Comparison of ENCODE assay signal across 8 cellular contexts in the genomic region with DNA sequence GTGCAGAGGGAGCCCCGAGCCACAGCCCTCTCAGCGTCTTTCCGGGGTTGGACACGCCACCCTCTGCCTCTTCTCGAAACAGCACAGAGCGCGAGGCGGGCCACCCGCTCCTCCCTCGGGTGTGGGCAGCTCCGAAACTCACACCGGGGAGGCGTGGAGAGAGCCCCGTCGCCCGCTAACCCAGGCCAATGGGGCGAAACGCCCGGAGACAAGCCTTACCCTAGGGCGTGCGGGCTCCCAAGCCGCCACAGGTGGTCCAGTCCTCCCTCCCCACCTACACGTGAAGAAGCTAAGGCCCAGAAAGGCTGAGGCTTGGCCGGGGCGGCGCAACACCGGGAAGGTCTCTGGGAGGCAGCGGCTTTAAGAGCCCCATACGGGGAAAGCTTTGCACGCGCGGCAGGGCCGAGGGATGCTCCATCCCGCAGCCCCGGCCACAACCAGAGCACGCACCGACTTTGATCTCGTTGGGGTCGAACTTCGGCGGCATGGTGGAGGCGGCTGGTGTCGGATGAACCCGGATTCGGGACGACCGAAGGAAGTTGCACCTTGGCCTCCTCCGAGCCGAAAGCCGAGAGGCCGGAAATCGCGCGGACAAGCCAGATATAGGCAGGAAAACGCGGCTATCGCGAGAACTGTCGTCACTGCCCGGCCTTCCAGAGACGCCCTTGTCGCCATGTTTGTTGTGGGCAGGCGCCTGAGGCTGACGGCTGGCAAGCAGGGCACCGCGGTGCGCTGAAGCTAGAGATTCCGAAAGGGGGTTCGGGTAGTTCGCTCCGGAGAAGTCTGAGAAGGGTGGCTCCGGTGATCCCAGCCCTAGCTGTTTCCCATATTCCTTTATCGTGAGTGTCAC. TPM values are rescaled to one million over a fixed set of nuclear protein-coding genes. Genes with fewer than 3 reads are reported as not detected.
DNase-seq lines count a peak whose midpoint lies in the region; ATAC-seq and TF ChIP-seq lines count a peak whose summit lies in the region.

A gene (plus strand): TSS at position 680 of the 850 bp plus-strand sequence. CDS start 3,018 bp downstream, outside the sequence.
A gene (minus strand): TSS at position 576 of the 850 bp plus-strand sequence. CDS start 89 bp downstream, at position 487.

- in situ Hi-C loops in Panc1 (cut with HindIII; ENCODE audit: low pct_unique_long_range_greater_than_20kb, low sequenced_read_pairs): no loop called here

- H3K36me3 Mint-ChIP-seq in activated T-cell treated with anti-CD3 and anti-CD28 coated beads, Interleukin-2, amount 50 U/mL, for 4 hours (ENCODE audit: insufficient read depth): peaks cover 55% of the 10 kb centered on the region

- POLR2A ChIA-PET in Panc1 (lab: Charles Lee): interaction anchor here (0.5 to 0.6 kb wide), 3 partner anchors 419 to 629 kb away, joined by 3 to 13 read pairs (median 4); no protein-coding TSS in a partner anchor

- peaks cover 9% of the 10 kb centered on the region; the same call in 1 of the 2 replicates for H4K20me1 ChIP-seq in KMS-11 (ENCODE audit: insufficient read depth)

- intact Hi-C loops in Panc1 (cut with micrococcal nuclease; ENCODE audit: unreplicated experiment): no loop called here

- H3K4me3 ChIP-seq in KMS-11 (IDR thresholded peaks at IDR 0.05; ENCODE audit: insufficient read depth, low read depth, low read length) (no peak within 1 kb of the TSS), Panc1 (ENCODE audit: low read depth in 2 of 2, low read length in 2 of 2) (peak within 1 kb of the TSS; percentile 90 to 91), esophagus (ENCODE audit: low read depth in 1 of 2, low read length in 2 of 2) (peak within 1 kb of the TSS; percentile 90 to 93), muscle layer of colon (ENCODE audit: low read depth in 1 of 2, low read length in 2 of 2) (peak within 1 kb of the TSS; percentile 84 to 94)

- no peaks in the 10 kb centered on the region for H3K27me3 Mint-ChIP-seq in activated T-cell treated with anti-CD3 and anti-CD28 coated beads, Interleukin-2, amount 50 U/mL, for 4 hours (ENCODE audit: low read depth)

- TF ChIP-seq CTCF in KMS-11 (conservative IDR thresholded peaks at IDR 0.05; ENCODE audit: low read depth, low read length): no peak
- TF ChIP-seq CTCF in Panc1 (IDR thresholded peaks at IDR 0.05): no peak

- H3K27ac ChIP-seq in KMS-11 (peak within 1 kb of the TSS; percentile 93), Panc1 (ENCODE audit: low read length) (peak within 1 kb of the TSS; percentile 93), esophagus (ENCODE audit: low read depth in 2 of 2, low read length in 1 of 2) (peak within 1 kb of the TSS; percentile 97 to 99), muscle layer of colon (ENCODE audit: low read depth, low read length) (peak within 1 kb of the TSS; percentile 95)

- H3K9me3 Mint-ChIP-seq in activated T-cell treated with anti-CD3 and anti-CD28 coated beads, Interleukin-2, amount 50 U/mL, for 4 hours: no peaks in the 10 kb centered on the region

- H3K4me1 ChIP-seq in KMS-11 (ENCODE audit: low read depth, poor library complexity, severe bottlenecking) (peaks cover 22% of the 10 kb centered on the region), Panc1 (ENCODE audit: control insufficient read depth, insufficient read depth, low read length) (peaks cover 20% of the 10 kb centered on the region), esophagus (ENCODE audit: control insufficient read depth in 2 of 2, insufficient read depth in 2 of 2, low read length in 1 of 2) (peaks cover 0 to 13% of the 10 kb centered on the region in 2 donors), muscle layer of colon (ENCODE audit: insufficient read depth, low read length) (peaks cover 41% of the 10 kb centered on the region)

- DNase-seq in DMS53 treated with DMSO at 0.1 percent for 48 hours (lab: John Stamatoyannopoulos, UW; ENCODE audit: unreplicated experiment): peak; percentile 90
- DNase-seq in Panc1 (ENCODE audit: low read depth, low spot score): no peak
- DNase-seq in activated T-cell treated with anti-CD3 and anti-CD28 coated beads, Interleukin-2, amount 50 U/mL, for 4 hours: peak; percentile 99
- DNase-seq in stimulated activated CD8-positive, alpha-beta memory T cell treated with anti-CD3 and anti-CD28 coated beads, Interleukin-7, amount 100 ng/mL, for 1 hour (ENCODE audit: low read depth in 2 of 2): peak; percentile 99 to 100

- 1% methylated on average over 73 of the region's 73 CpGs for WGBS in esophagus, 2 donors

- peaks cover 36% of the 10 kb centered on the region for H3K79me2 ChIP-seq in KMS-11 (ENCODE audit: insufficient read depth, low read depth)

- peak within 1 kb of the TSS; percentile 97 for H3K4me3 Mint-ChIP-seq in activated T-cell treated with anti-CD3 and anti-CD28 coated beads, Interleukin-2, amount 50 U/mL, for 4 hours

- peaks cover 39% of the 10 kb centered on the region for H3K4me1 Mint-ChIP-seq in activated T-cell treated with anti-CD3 and anti-CD28 coated beads, Interleukin-2, amount 50 U/mL, for 4 hours (ENCODE audit: low read depth)

- ATAC-seq in GM21723 (IDR thresholded peaks at IDR 0.05; ENCODE audit: unreplicated experiment): peak; percentile 64
- ATAC-seq in Panc1: peak; percentile 85
- peak; percentile 75 to 77 for ATAC-seq in activated T-cell treated with anti-CD3 and anti-CD28 coated beads, Interleukin-2, amount 50 U/mL, for 4 hours

- no peaks in the 10 kb centered on the region for H3K27me3 ChIP-seq in KMS-11 (ENCODE audit: insufficient read depth, low read depth)
- H3K27me3 ChIP-seq in Panc1 (ENCODE audit: control insufficient read depth, insufficient read depth, low read length): no peaks in the 10 kb centered on the region
- no peaks in the 10 kb centered on the region for H3K27me3 ChIP-seq in esophagus (ENCODE audit: control insufficient read depth in 1 of 2, insufficient read depth in 2 of 2, low read length in 2 of 2)
- H3K27me3 ChIP-seq in muscle layer of colon (ENCODE audit: control insufficient read depth in 1 of 2, insufficient read depth in 2 of 2, low read length in 2 of 2): no peaks in the 10 kb centered on the region

- no TSS peak for BruUV-seq in Panc1 (replicated peaks; lab: Mats Ljungman, UMichigan)

- CTCF ChIA-PET in Panc1 (lab: Charles Lee): no interaction called here

- peak within 1 kb of the TSS; percentile 94 for H3K4me2 ChIP-seq in KMS-11

- peaks cover 34% of the 10 kb centered on the region; the same call in 1 of the 2 replicates for H3K36me3 ChIP-seq in KMS-11 (ENCODE audit: insufficient read depth)
- peaks cover 25% of the 10 kb centered on the region for H3K36me3 ChIP-seq in Panc1 (ENCODE audit: control insufficient read depth, insufficient read depth, low read length)
- H3K36me3 ChIP-seq in esophagus (ENCODE audit: control insufficient read depth in 2 of 2, insufficient read depth in 2 of 2, low read length in 1 of 2): peaks cover 6 to 27% of the 10 kb centered on the region in 2 donors
- peaks cover 48% of the 10 kb centered on the region for H3K36me3 ChIP-seq in muscle layer of colon (ENCODE audit: insufficient read depth, low read length)

- H3K9me3 ChIP-seq in Panc1 (ENCODE audit: control insufficient read depth, insufficient read depth, low read depth, low read length): no peaks in the 10 kb centered on the region
- H3K9me3 ChIP-seq in esophagus (ENCODE audit: control insufficient read depth in 2 of 2, insufficient read depth in 1 of 2, low read depth in 1 of 2, low read length in 1 of 2): no peaks in the 10 kb centered on the region
- no peaks in the 10 kb centered on the region for H3K9me3 ChIP-seq in muscle layer of colon (ENCODE audit: low read length)

- peak within 1 kb of the TSS; percentile 65 for H2AFZ ChIP-seq in KMS-11 (ENCODE audit: low read depth)

- H3K9ac ChIP-seq in KMS-11 (peak within 1 kb of the TSS; percentile 99), muscle layer of colon (ENCODE audit: low read length) (peak within 1 kb of the TSS; percentile 82)

RNA-seq across cellular contexts. Expression of the first gene that starts in this region (rescaled TPM):
- 15.4 TPM for total RNA-seq in Panc1 (2021; ENCODE audit: unreplicated experiment)
- 21.1 TPM for polyA plus RNA-seq in Panc1 (2012; ENCODE audit: insufficient read length)
- total RNA-seq in activated T-cell treated with anti-CD3 and anti-CD28 coated beads, Interleukin-2, amount 50 U/mL, for 4 hours: 10 to 100 TPM; 20.5 to 24.2 (median 21.6) TPM
- 10 to 100 TPM; 10.7 to 17.5 TPM for polyA plus RNA-seq in esophagus

RNA-seq across cellular contexts. Expression of the second gene that starts in this region (rescaled TPM):
- 951 TPM for total RNA-seq in Panc1 (2021; ENCODE audit: unreplicated experiment)
- polyA plus RNA-seq in Panc1 (2012; ENCODE audit: insufficient read length): 1,315 TPM
- total RNA-seq in activated T-cell treated with anti-CD3 and anti-CD28 coated beads, Interleukin-2, amount 50 U/mL, for 4 hours: 1,000 to 10,000 TPM; 1,591 to 1,973 (median 1,685) TPM
- 1,000 to 10,000 TPM; 3,023 to 3,281 TPM for polyA plus RNA-seq in esophagus
